ENCODE assay signal across 20 cellular contexts in genomic region chr22:22958621-22959020, GRCh38.
"Had no signal": no experiment of that assay in that cellular context is flagged by ENCODE, and none has a peak within 500 bp of the region (broad histone marks: within the 10 kb centered on the region; RNA-seq: fewer than 3 reads in every experiment).

No MANE protein-coding gene starts in this region.

- DNase-seq: activated B cell treated with CpG ODN at 0.5 μM for 24 hours; activated CD4-positive, CD25-positive, alpha-beta regulatory T cell treated with anti-CD3 and anti-CD28 coated beads, Interleukin-2, amount 50 U/mL, for 72 hours had no signal

- H3K36me3 Mint-ChIP-seq: activated CD4-positive, alpha-beta memory T cell treated with anti-CD3 and anti-CD28 coated beads for 36 hours; T-cell had no signal

- H3K4me3 Mint-ChIP-seq: activated B cell treated with CpG ODN at 0.5 μM for 24 hours; activated CD4-positive, alpha-beta memory T cell treated with anti-CD3 and anti-CD28 coated beads for 36 hours; activated CD4-positive, alpha-beta T cell treated with anti-CD3 and anti-CD28 coated beads, Interleukin-2, amount 10 ng/mL, durations not matched to agents 24 days and 14 days; activated CD8-positive, alpha-beta T cell treated with anti-CD3 and anti-CD28 coated beads for 36 hours; activated naive CD4-positive, alpha-beta T cell treated with anti-CD3 and anti-CD28 coated beads for 36 hours; activated naive CD8-positive, alpha-beta T cell treated with anti-CD3 and anti-CD28 coated beads for 36 hours; activated T-cell treated with anti-CD3 and anti-CD28 coated beads, Interleukin-2, amount 50 U/mL, for 4 hours; activated T-cell treated with anti-CD3 and anti-CD28 coated beads, Interleukin-2, amount 50 U/mL, for 72 hours; activated T-helper 1 cell treated with anti-CD3 and anti-CD28 coated beads, Interleukin-12 subunit alpha, Interleukin-12 subunit beta, Interleukin-2, Interleukin-4 antibody, amounts not matched to agents 30 ng/mL and 10 ng/mL and 1 ng/mL, durations not matched to agents 14 hours and 24 hours and 36 hours; activated T-helper 17 cell treated with anti-CD3 and anti-CD28 coated beads, Interleukin-2, amount 50 U/mL, for 72 hours; T-cell; T-helper 2 cell treated with Interferon-gamma antibody and Interleukin-4, amounts not matched to agents 5 μg/mL and 100 μg/mL, for 36 hours had no signal

- H3K27ac Mint-ChIP-seq: activated B cell treated with CpG ODN at 0.5 μM for 24 hours; activated CD4-positive, alpha-beta memory T cell treated with anti-CD3 and anti-CD28 coated beads for 36 hours; activated CD4-positive, alpha-beta T cell treated with anti-CD3 and anti-CD28 coated beads, Interleukin-2, amount 10 ng/mL, durations not matched to agents 24 days and 14 days; activated CD8-positive, alpha-beta T cell treated with anti-CD3 and anti-CD28 coated beads for 36 hours; activated naive CD4-positive, alpha-beta T cell treated with anti-CD3 and anti-CD28 coated beads for 36 hours; activated naive CD4-positive, alpha-beta T cell treated with anti-CD3 and anti-CD28 coated beads, Interleukin-2, amount 50 U/mL, for 72 hours; activated naive CD8-positive, alpha-beta T cell treated with anti-CD3 and anti-CD28 coated beads for 36 hours; activated T-cell treated with anti-CD3 and anti-CD28 coated beads, Interleukin-2, amount 50 U/mL, for 72 hours; activated T-helper 1 cell treated with anti-CD3 and anti-CD28 coated beads, Interleukin-12 subunit alpha, Interleukin-12 subunit beta, Interleukin-2, Interleukin-4 antibody, amounts not matched to agents 30 ng/mL and 10 ng/mL and 1 ng/mL, durations not matched to agents 14 hours and 24 hours and 36 hours; activated T-helper 17 cell treated with anti-CD3 and anti-CD28 coated beads, Interleukin-2, amount 50 U/mL, for 72 hours; T-cell; T-helper 2 cell treated with Interferon-gamma antibody and Interleukin-4, amounts not matched to agents 5 μg/mL and 100 μg/mL, for 36 hours had no signal

- H3K9me3 ChIP-seq: adrenal gland, body of pancreas had no signal

- H3K9me3 Mint-ChIP-seq: activated CD4-positive, alpha-beta T cell treated with anti-CD3 and anti-CD28 coated beads, Interleukin-2, amount 10 ng/mL, durations not matched to agents 24 days and 14 days; activated naive CD4-positive, alpha-beta T cell treated with anti-CD3 and anti-CD28 coated beads, Interleukin-2, amount 50 U/mL, for 72 hours; T-helper 2 cell treated with Interferon-gamma antibody and Interleukin-4, amounts not matched to agents 5 μg/mL and 100 μg/mL, for 36 hours had no signal

- H3K36me3 ChIP-seq: adrenal gland, brain microvascular endothelial cell, breast epithelium had no signal

- FAIRE-seq: TTC549 had no signal

- H3K27ac ChIP-seq: adrenal gland, body of pancreas, brain microvascular endothelial cell, breast epithelium, VCaP had no signal

- H3K27me3 Mint-ChIP-seq: activated B cell treated with CpG ODN at 0.5 μM for 24 hours had no signal

- H3K4me1 ChIP-seq: adrenal gland, breast epithelium had no signal

- H3K4me3 ChIP-seq: adrenal gland, body of pancreas, breast epithelium had no signal

- H3K4me1 Mint-ChIP-seq: activated CD4-positive, alpha-beta T cell treated with anti-CD3 and anti-CD28 coated beads, Interleukin-2, amount 10 ng/mL, durations not matched to agents 24 days and 14 days; activated T-helper 17 cell treated with anti-CD3 and anti-CD28 coated beads, Interleukin-2, amount 50 U/mL, for 72 hours had no signal
